ENCODE assay signal across 13 cellular contexts in the genomic region with DNA sequence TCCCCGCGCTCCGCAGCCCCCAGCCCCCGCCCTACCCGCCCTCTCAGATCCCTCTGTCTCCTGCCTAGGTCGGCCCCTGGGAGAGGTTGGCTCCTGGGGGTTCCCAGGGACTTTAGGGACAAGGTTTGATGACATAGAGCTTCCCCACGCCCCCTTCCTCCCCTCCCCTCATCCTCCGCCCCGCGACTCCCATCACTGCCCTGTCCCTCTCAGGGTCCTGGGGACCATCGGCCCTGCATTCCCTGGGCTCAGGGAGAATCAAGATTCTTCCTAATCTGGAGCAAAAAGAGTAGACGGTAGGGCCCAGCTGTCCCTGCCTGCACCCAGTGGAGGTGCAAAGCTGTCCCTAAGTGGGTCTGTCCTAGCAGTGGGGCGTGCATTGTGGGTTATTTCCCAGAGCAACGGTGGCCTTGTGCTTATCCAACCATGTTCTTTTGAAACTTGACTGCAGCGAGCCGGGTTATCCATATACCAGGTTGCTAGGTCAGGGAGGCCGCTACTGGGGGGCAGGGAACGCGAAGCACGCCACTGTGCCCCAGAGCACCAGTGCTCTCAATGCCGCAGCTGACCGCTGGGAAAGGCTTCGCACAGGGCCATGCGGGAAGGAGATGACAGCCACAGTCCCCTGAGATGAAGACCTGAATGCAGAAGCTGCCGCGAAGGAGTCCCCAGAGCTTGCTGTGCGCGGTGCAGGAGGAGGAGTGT.
A peak's percentile ranks its signal among the peaks of the same experiment; 100 is the strongest.
DNase-seq lines count a peak whose midpoint lies in the region; ATAC-seq and TF ChIP-seq lines count a peak whose summit lies in the region.
"Had no signal": no experiment of that assay in that cellular context is flagged by ENCODE, and none has a peak within 500 bp of the region (broad histone marks: within the 10 kb centered on the region; RNA-seq: fewer than 3 reads in every experiment).

No MANE protein-coding gene starts in this region.

- DNase-seq in islet precursor cell (peak; percentile 59), stomach (no peak), OCI-LY7 (ENCODE audit: low spot score) (no peak), superior temporal gyrus (ENCODE audit: extremely low spot score) (no peak)
- DNase-seq in activated naive CD8-positive, alpha-beta T cell treated with anti-CD3 and anti-CD28 coated beads, Interleukin-2, amount 50 U/mL, for 24 hours, result no peak
- DNase-seq: CD4-positive, alpha-beta memory T cell; KG1; NCI-H226; stimulated activated CD4-positive, alpha-beta T cell treated with anti-CD3 and anti-CD28 coated beads, Interleukin-2, amount 100 ng/mL, for 48 hours had no signal

- H3K79me2 ChIP-seq in OCI-LY7 (ENCODE audit: insufficient read depth, low read depth, low read length), result no peaks in the 10 kb centered on the region

- TF ChIP-seq POLR2A in stomach (IDR thresholded peaks at IDR 0.05), result no peak

- H3K36me3 ChIP-seq in HUES48 (ENCODE audit: control insufficient read depth, insufficient read depth, low read length) (no peaks in the 10 kb centered on the region), stomach (no peaks in the 10 kb centered on the region), OCI-LY7 (ENCODE audit: insufficient read depth, low read length) (no peaks in the 10 kb centered on the region)

- peaks cover 35% of the 10 kb centered on the region for H3K27me3 Mint-ChIP-seq in brain
- H3K27me3 Mint-ChIP-seq in activated naive CD8-positive, alpha-beta T cell treated with anti-CD3 and anti-CD28 coated beads, Interleukin-2, amount 50 U/mL, for 24 hours, result peaks cover 19% of the 10 kb centered on the region

- H3K4me1 Mint-ChIP-seq in brain, result peaks cover 14% of the 10 kb centered on the region
- H3K4me1 Mint-ChIP-seq in activated naive CD8-positive, alpha-beta T cell treated with anti-CD3 and anti-CD28 coated beads, Interleukin-2, amount 50 U/mL, for 24 hours, result peaks cover 3% of the 10 kb centered on the region

- H3K4me3 Mint-ChIP-seq in brain, result peak overlapping the region in 4 of 5 experiments; percentile 30 to 76 (median 64)
- no peak overlapping the region for H3K4me3 Mint-ChIP-seq in activated naive CD8-positive, alpha-beta T cell treated with anti-CD3 and anti-CD28 coated beads, Interleukin-2, amount 50 U/mL, for 24 hours
- H3K4me3 Mint-ChIP-seq: CD4-positive, alpha-beta memory T cell; dendritic cell treated with granulocyte-macrophage colony-stimulating factor and Interleukin-4, amounts not matched to agents 40 ng/mL and 50 ng/mL, for 4 days had no signal

- no peaks in the 10 kb centered on the region for H3K36me3 Mint-ChIP-seq in brain
- no peaks in the 10 kb centered on the region for H3K36me3 Mint-ChIP-seq in activated naive CD8-positive, alpha-beta T cell treated with anti-CD3 and anti-CD28 coated beads, Interleukin-2, amount 50 U/mL, for 24 hours (ENCODE audit: low read depth)
- H3K36me3 Mint-ChIP-seq: CD4-positive, alpha-beta memory T cell had no signal

- H3K27me3 ChIP-seq in HUES48 (ENCODE audit: control insufficient read depth, insufficient read depth, low read length) (peaks cover 46% of the 10 kb centered on the region), stomach (peaks cover 10 to 73% (median 26%) of the 10 kb centered on the region in 3 donors)

- WGBS in stomach, 5 donors, result 37 to 77% (median 48%) methylated on average over 18 to 28 of the region's 28 CpGs

- H4K20me1 ChIP-seq in OCI-LY7 (ENCODE audit: insufficient read depth, low read length), result no peaks in the 10 kb centered on the region

- H3K9me3 ChIP-seq in HUES48 (ENCODE audit: control insufficient read depth, insufficient read depth, low read length), result no peaks in the 10 kb centered on the region
- no peaks in the 10 kb centered on the region for H3K9me3 ChIP-seq in stomach
- no peaks in the 10 kb centered on the region for H3K9me3 ChIP-seq in OCI-LY7 (ENCODE audit: low read length)

- POLR2A ChIA-PET in OCI-LY7 (lab: Charles Lee), result no interaction called here

- no peak overlapping the region for H3K9ac ChIP-seq in HUES48 (ENCODE audit: low read depth, low read length)

- CTCF ChIA-PET in OCI-LY7 (lab: Charles Lee; ENCODE audit: unreplicated experiment), result no interaction called here

- H3K9me2 ChIP-seq in OCI-LY7 (ENCODE audit: insufficient read depth, low read length), result no peaks in the 10 kb centered on the region

- H3K4me3 ChIP-seq in HUES48 (ENCODE audit: low read depth, low read length) (peak overlapping the region; percentile 65), stomach (peak overlapping the region; percentile 39 to 47 (median 42)), OCI-LY7 (ENCODE audit: low read depth, low read length, poor library complexity, severe bottlenecking) (no peak overlapping the region)

- no peak overlapping the region for H3K27ac Mint-ChIP-seq in brain
- H3K27ac Mint-ChIP-seq in activated naive CD8-positive, alpha-beta T cell treated with anti-CD3 and anti-CD28 coated beads, Interleukin-2, amount 50 U/mL, for 24 hours, result no peak overlapping the region
- H3K27ac Mint-ChIP-seq: CD4-positive, alpha-beta memory T cell; dendritic cell treated with granulocyte-macrophage colony-stimulating factor and Interleukin-4, amounts not matched to agents 40 ng/mL and 50 ng/mL, for 4 days had no signal

- H3K27ac ChIP-seq in HUES48 (ENCODE audit: low read depth, low read length), result no peak overlapping the region
- H3K27ac ChIP-seq in stomach, result no peak overlapping the region
- no peak overlapping the region for H3K27ac ChIP-seq in OCI-LY7 (ENCODE audit: low read depth, low read length, poor library complexity, severe bottlenecking)

- H3K4me2 ChIP-seq in OCI-LY7 (ENCODE audit: low read length), result no peak overlapping the region

- BruUV-seq in OCI-LY7 (replicated peaks; lab: Mats Ljungman, UMichigan), result no TSS peak

- no peak for TF ChIP-seq EP300 in stomach (IDR thresholded peaks at IDR 0.05)

- no peaks in the 10 kb centered on the region for H3K9me3 Mint-ChIP-seq in brain
- H3K9me3 Mint-ChIP-seq in activated naive CD8-positive, alpha-beta T cell treated with anti-CD3 and anti-CD28 coated beads, Interleukin-2, amount 50 U/mL, for 24 hours, result no peaks in the 10 kb centered on the region
- H3K9me3 Mint-ChIP-seq: CD4-positive, alpha-beta memory T cell; dendritic cell treated with granulocyte-macrophage colony-stimulating factor and Interleukin-4, amounts not matched to agents 40 ng/mL and 50 ng/mL, for 4 days had no signal

- intact Hi-C loops in stomach (cut with DNase I; ENCODE audit: low total_unique reads) (no loop called here), OCI-LY7 (cut with micrococcal nuclease; ENCODE audit: unreplicated experiment) (no loop called here)

- TF ChIP-seq CTCF in brain (conservative IDR thresholded peaks at IDR 0.05) (no peak), stomach (IDR thresholded peaks at IDR 0.05) (no peak), OCI-LY7 (conservative IDR thresholded peaks at IDR 0.05; ENCODE audit: low read length) (no peak)

- H3K4me1 ChIP-seq in HUES48 (ENCODE audit: control insufficient read depth, insufficient read depth, low read length) (no peaks in the 10 kb centered on the region; the same call in 1 of the 2 replicates), stomach (peaks cover 12 to 17% (median 14%) of the 10 kb centered on the region in 4 donors), OCI-LY7 (ENCODE audit: insufficient read depth, low read length, poor library complexity, severe bottlenecking) (no peaks in the 10 kb centered on the region)

- no peak overlapping the region for H2AFZ ChIP-seq in OCI-LY7 (ENCODE audit: low read length)

- ATAC-seq in activated naive CD8-positive, alpha-beta T cell treated with anti-CD3 and anti-CD28 coated beads, Interleukin-2, amount 50 U/mL, for 24 hours, result no peak
- ATAC-seq: activated CD4-positive, CD25-positive, alpha-beta regulatory T cell treated with anti-CD3 and anti-CD28 coated beads, Interleukin-2, amount 50 U/mL, for 24 hours had no signal
